ENCODE assay signal across 29 cellular contexts in the genomic region with DNA sequence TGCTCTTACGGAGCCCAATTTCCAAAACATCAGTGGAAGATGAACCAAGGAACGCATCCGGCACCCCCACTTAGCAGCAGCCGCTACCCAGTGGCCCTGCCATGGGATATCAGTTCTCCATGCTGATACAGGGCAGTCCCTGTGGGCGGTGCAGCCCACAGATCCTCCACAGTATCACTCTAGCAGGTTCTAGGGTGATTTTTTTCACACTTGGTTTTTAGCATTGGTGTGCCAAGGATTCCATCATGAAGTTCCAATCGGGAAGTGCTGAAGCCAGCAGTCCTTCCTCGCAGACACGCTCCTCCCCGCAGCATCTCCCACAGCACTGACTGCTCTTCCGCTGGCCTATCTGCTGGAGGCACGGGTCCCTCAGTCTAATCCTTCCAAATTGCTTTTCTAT.
"Had no signal": no experiment of that assay in that cellular context is flagged by ENCODE, and none has a peak within 500 bp of the region (broad histone marks: within the 10 kb centered on the region; RNA-seq: fewer than 3 reads in every experiment).

No MANE protein-coding gene starts in this region.

- DNase-seq: hypothalamus; immature natural killer cell; kidney; left colon; left lung; mesendoderm; naive B cell; natural killer cell; nephron progenitor cell; occipital lobe; right cardiac atrium; small intestine; spleen; stimulated activated CD4-positive, alpha-beta T cell treated with anti-CD3 and anti-CD28 coated beads, Interleukin-4, amount 100 ng/mL, for 24 hours; stimulated activated naive CD4-positive, alpha-beta T cell; tibial artery; trophoblast cell had no signal

- H3K27ac Mint-ChIP-seq: mesothelial cell of epicardium; natural killer cell; nephron progenitor cell; neural progenitor cell; stimulated activated effector memory CD8-positive, alpha-beta T cell treated with anti-CD3 and anti-CD28 coated beads, Interleukin-12 subunit alpha, Interleukin-12 subunit beta, amount 100 ng/mL, for 72 hours; stimulated activated naive CD8-positive, alpha-beta T cell treated with anti-CD3 and anti-CD28 coated beads, Interleukin-15, Interleukin-2, amounts not matched to agents 100 ng/mL and 50 ng/mL, for 24 hours had no signal

- H3K4me1 ChIP-seq: neural progenitor cell had no signal

- H3K4me3 Mint-ChIP-seq: immature natural killer cell; mesothelial cell of epicardium; naive B cell; natural killer cell; nephron progenitor cell; neural progenitor cell; stimulated activated effector memory CD8-positive, alpha-beta T cell treated with anti-CD3 and anti-CD28 coated beads, Interleukin-12 subunit alpha, Interleukin-12 subunit beta, amount 100 ng/mL, for 72 hours; stimulated activated naive CD8-positive, alpha-beta T cell treated with anti-CD3 and anti-CD28 coated beads, Interleukin-15, Interleukin-2, amounts not matched to agents 100 ng/mL and 50 ng/mL, for 24 hours had no signal

- ATAC-seq: left colon; left lung; natural killer cell; right cardiac atrium; sciatic nerve; stimulated activated effector memory CD8-positive, alpha-beta T cell treated with anti-CD3 and anti-CD28 coated beads, Interleukin-12 subunit alpha, Interleukin-12 subunit beta, amount 100 ng/mL, for 72 hours had no signal

- H3K9me3 Mint-ChIP-seq: immature natural killer cell; natural killer cell; neural progenitor cell; stimulated activated effector memory CD8-positive, alpha-beta T cell treated with anti-CD3 and anti-CD28 coated beads, Interleukin-12 subunit alpha, Interleukin-12 subunit beta, amount 100 ng/mL, for 72 hours; stimulated activated naive CD8-positive, alpha-beta T cell treated with anti-CD3 and anti-CD28 coated beads, Interleukin-15, Interleukin-2, amounts not matched to agents 100 ng/mL and 50 ng/mL, for 24 hours had no signal

- H3K4me1 Mint-ChIP-seq: immature natural killer cell, natural killer cell, neural progenitor cell had no signal

- H3K9me3 ChIP-seq: left lung, neutrophil, spleen, suprapubic skin, thoracic aorta, tibial artery had no signal

- H3K4me3 ChIP-seq: left lung, lung, neural progenitor cell, spleen, suprapubic skin, thoracic aorta, tibial artery had no signal

- H3K36me3 ChIP-seq: left lung, neural progenitor cell, neutrophil, spleen, suprapubic skin, thoracic aorta, tibial artery had no signal

- H3K4me2 ChIP-seq: neural progenitor cell had no signal

- FAIRE-seq: islet of Langerhans, kidney, small intestine, urothelium cell line had no signal

- H3K36me3 Mint-ChIP-seq: mesothelial cell of epicardium; naive B cell; natural killer cell; neural progenitor cell; stimulated activated effector memory CD8-positive, alpha-beta T cell treated with anti-CD3 and anti-CD28 coated beads, Interleukin-12 subunit alpha, Interleukin-12 subunit beta, amount 100 ng/mL, for 72 hours had no signal

- H2AFZ ChIP-seq: neural progenitor cell, parathyroid adenoma had no signal

- H3K27ac ChIP-seq: left lung, neural progenitor cell, neutrophil, parathyroid adenoma, spleen, suprapubic skin, thoracic aorta, tibial artery had no signal

- H3K9ac ChIP-seq: neural progenitor cell, parathyroid adenoma had no signal

- H3K27me3 ChIP-seq: left lung, neural progenitor cell, neutrophil, spleen, suprapubic skin, tibial artery had no signal
